1 cellular context compared by ENCODE assay signal in the genomic region with DNA sequence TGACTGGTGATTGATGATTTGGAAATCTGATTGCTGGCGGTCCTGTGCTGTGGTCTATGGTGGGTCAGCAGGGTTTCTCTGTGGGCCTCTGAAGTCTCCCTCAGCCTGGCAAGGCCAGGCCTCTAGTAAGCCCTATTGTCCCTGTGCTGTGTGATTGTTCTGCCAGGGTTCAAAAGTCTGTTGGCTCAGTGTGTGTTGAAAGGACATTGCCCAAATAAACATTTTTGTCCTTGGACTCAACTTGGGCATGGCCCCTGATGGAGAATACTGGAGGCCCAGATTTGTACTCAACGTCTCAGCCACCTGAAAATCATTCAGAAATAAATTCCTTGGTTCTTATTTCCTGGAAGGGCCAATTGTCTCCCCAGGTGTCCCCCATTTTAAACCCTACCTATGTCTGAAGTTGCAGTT.
TF ChIP-seq lines count a peak whose summit lies in the region.

No MANE protein-coding gene starts in this region.

TF ChIP-seq in HepG2, 621 proteins besides CTCF, POLR2A, EP300 and RAD21 (continued from another document and continues in another):
- TF ChIP-seq ZNF644 (CRISPR knock-in tag; IDR thresholded peaks at IDR 0.05; ENCODE audit: low read depth) (peak; percentile 98), ZSCAN12 (CRISPR knock-in tag; IDR thresholded peaks at IDR 0.05) (no peak), ZBTB20 (CRISPR knock-in tag; IDR thresholded peaks at IDR 0.05; ENCODE audit: borderline replicate concordance, low read depth) (peak; percentile 45; the same call in 1 of the 2 replicates), YEATS4 (CRISPR knock-in tag; IDR thresholded peaks at IDR 0.05; ENCODE audit: borderline replicate concordance) (peak; percentile 54; the same call in 1 of the 2 replicates), NR2F6 (IDR thresholded peaks at IDR 0.05) (peak; percentile 83), NR2F6 (CRISPR knock-in tag; IDR thresholded peaks at IDR 0.05) (peak; percentile 85), MLLT10 (CRISPR knock-in tag; IDR thresholded peaks at IDR 0.05) (no peak), ISX (CRISPR knock-in tag; conservative IDR thresholded peaks at IDR 0.05) (no peak), MTA1 (CRISPR knock-in tag; IDR thresholded peaks at IDR 0.05; ENCODE audit: borderline replicate concordance) (peak; percentile 79), TGIF2 (CRISPR knock-in tag; IDR thresholded peaks at IDR 0.05) (no peak), ZNF766 (CRISPR knock-in tag; IDR thresholded peaks at IDR 0.05; ENCODE audit: borderline replicate concordance) (no peak), KAT8 (CRISPR knock-in tag; IDR thresholded peaks at IDR 0.05) (peak; percentile 65; the same call in 1 of the 2 replicates), PRPF4 (IDR thresholded peaks at IDR 0.05; ENCODE audit: low read depth, low read length, poor library complexity, severe bottlenecking) (no peak), HOXA7 (CRISPR knock-in tag; IDR thresholded peaks at IDR 0.05) (no peak), ZNF790 (CRISPR knock-in tag; IDR thresholded peaks at IDR 0.05; ENCODE audit: borderline replicate concordance) (no peak), TMF1 (CRISPR knock-in tag; IDR thresholded peaks at IDR 0.05; ENCODE audit: low read depth) (no peak; the same call in 1 of the 2 replicates), ZNF891 (CRISPR knock-in tag; IDR thresholded peaks at IDR 0.05) (no peak), NFE2L2 (IDR thresholded peaks at IDR 0.05; ENCODE audit: low read length) (no peak), ZNF552 (CRISPR knock-in tag; IDR thresholded peaks at IDR 0.05; ENCODE audit: borderline replicate concordance) (no peak)
- TF ChIP-seq, protein P1, sequence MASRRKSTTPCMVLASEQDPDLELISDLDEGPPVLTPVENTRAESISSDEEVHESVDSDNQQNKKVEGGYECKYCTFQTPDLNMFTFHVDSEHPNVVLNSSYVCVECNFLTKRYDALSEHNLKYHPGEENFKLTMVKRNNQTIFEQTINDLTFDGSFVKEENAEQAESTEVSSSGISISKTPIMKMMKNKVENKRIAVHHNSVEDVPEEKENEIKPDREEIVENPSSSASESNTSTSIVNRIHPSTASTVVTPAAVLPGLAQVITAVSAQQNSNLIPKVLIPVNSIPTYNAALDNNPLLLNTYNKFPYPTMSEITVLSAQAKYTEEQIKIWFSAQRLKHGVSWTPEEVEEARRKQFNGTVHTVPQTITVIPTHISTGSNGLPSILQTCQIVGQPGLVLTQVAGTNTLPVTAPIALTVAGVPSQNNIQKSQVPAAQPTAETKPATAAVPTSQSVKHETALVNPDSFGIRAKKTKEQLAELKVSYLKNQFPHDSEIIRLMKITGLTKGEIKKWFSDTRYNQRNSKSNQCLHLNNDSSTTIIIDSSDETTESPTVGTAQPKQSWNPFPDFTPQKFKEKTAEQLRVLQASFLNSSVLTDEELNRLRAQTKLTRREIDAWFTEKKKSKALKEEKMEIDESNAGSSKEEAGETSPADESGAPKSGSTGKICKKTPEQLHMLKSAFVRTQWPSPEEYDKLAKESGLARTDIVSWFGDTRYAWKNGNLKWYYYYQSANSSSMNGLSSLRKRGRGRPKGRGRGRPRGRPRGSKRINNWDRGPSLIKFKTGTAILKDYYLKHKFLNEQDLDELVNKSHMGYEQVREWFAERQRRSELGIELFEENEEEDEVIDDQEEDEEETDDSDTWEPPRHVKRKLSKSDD (CRISPR knock-in tag; IDR thresholded peaks at IDR 0.05; ENCODE audit: low read depth): no peak
- TF ChIP-seq, protein P2, sequence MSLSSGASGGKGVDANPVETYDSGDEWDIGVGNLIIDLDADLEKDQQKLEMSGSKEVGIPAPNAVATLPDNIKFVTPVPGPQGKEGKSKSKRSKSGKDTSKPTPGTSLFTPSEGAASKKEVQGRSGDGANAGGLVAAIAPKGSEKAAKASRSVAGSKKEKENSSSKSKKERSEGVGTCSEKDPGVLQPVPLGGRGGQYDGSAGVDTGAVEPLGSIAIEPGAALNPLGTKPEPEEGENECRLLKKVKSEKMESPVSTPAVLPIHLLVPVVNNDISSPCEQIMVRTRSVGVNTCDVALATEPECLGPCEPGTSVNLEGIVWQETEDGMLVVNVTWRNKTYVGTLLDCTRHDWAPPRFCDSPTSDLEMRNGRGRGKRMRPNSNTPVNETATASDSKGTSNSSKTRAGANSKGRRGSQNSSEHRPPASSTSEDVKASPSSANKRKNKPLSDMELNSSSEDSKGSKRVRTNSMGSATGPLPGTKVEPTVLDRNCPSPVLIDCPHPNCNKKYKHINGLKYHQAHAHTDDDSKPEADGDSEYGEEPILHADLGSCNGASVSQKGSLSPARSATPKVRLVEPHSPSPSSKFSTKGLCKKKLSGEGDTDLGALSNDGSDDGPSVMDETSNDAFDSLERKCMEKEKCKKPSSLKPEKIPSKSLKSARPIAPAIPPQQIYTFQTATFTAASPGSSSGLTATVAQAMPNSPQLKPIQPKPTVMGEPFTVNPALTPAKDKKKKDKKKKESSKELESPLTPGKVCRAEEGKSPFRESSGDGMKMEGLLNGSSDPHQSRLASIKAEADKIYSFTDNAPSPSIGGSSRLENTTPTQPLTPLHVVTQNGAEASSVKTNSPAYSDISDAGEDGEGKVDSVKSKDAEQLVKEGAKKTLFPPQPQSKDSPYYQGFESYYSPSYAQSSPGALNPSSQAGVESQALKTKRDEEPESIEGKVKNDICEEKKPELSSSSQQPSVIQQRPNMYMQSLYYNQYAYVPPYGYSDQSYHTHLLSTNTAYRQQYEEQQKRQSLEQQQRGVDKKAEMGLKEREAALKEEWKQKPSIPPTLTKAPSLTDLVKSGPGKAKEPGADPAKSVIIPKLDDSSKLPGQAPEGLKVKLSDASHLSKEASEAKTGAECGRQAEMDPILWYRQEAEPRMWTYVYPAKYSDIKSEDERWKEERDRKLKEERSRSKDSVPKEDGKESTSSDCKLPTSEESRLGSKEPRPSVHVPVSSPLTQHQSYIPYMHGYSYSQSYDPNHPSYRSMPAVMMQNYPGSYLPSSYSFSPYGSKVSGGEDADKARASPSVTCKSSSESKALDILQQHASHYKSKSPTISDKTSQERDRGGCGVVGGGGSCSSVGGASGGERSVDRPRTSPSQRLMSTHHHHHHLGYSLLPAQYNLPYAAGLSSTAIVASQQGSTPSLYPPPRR (CRISPR knock-in tag; IDR thresholded peaks at IDR 0.05; ENCODE audit: borderline replicate concordance): peak; percentile 95
- TF ChIP-seq, protein P3, sequence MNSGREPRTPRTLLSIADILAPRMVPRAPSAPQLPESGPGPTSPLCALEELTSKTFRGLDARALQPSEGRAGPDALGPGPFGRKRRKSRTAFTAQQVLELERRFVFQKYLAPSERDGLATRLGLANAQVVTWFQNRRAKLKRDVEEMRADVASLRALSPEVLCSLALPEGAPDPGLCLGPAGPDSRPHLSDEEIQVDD (CRISPR knock-in tag; IDR thresholded peaks at IDR 0.05; ENCODE audit: borderline replicate concordance): no peak
- TF ChIP-seq, protein P4, sequence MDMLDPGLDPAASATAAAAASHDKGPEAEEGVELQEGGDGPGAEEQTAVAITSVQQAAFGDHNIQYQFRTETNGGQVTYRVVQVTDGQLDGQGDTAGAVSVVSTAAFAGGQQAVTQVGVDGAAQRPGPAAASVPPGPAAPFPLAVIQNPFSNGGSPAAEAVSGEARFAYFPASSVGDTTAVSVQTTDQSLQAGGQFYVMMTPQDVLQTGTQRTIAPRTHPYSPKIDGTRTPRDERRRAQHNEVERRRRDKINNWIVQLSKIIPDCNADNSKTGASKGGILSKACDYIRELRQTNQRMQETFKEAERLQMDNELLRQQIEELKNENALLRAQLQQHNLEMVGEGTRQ (IDR thresholded peaks at IDR 0.05; ENCODE audit: low read depth, low read length): no peak
- TF ChIP-seq, protein P4 (CRISPR knock-in tag; IDR thresholded peaks at IDR 0.05; ENCODE audit: borderline replicate concordance): no peak
- TF ChIP-seq, protein P5, sequence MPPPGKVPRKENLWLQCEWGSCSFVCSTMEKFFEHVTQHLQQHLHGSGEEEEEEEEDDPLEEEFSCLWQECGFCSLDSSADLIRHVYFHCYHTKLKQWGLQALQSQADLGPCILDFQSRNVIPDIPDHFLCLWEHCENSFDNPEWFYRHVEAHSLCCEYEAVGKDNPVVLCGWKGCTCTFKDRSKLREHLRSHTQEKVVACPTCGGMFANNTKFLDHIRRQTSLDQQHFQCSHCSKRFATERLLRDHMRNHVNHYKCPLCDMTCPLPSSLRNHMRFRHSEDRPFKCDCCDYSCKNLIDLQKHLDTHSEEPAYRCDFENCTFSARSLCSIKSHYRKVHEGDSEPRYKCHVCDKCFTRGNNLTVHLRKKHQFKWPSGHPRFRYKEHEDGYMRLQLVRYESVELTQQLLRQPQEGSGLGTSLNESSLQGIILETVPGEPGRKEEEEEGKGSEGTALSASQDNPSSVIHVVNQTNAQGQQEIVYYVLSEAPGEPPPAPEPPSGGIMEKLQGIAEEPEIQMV (CRISPR knock-in tag; IDR thresholded peaks at IDR 0.05; ENCODE audit: low read depth): no peak
- TF ChIP-seq, protein P6, sequence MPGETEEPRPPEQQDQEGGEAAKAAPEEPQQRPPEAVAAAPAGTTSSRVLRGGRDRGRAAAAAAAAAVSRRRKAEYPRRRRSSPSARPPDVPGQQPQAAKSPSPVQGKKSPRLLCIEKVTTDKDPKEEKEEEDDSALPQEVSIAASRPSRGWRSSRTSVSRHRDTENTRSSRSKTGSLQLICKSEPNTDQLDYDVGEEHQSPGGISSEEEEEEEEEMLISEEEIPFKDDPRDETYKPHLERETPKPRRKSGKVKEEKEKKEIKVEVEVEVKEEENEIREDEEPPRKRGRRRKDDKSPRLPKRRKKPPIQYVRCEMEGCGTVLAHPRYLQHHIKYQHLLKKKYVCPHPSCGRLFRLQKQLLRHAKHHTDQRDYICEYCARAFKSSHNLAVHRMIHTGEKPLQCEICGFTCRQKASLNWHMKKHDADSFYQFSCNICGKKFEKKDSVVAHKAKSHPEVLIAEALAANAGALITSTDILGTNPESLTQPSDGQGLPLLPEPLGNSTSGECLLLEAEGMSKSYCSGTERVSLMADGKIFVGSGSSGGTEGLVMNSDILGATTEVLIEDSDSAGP (CRISPR knock-in tag; IDR thresholded peaks at IDR 0.05; ENCODE audit: borderline replicate concordance): no peak; the same call in 1 of the 2 replicates
- TF ChIP-seq, protein P7, sequence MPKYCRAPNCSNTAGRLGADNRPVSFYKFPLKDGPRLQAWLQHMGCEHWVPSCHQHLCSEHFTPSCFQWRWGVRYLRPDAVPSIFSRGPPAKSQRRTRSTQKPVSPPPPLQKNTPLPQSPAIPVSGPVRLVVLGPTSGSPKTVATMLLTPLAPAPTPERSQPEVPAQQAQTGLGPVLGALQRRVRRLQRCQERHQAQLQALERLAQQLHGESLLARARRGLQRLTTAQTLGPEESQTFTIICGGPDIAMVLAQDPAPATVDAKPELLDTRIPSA (CRISPR knock-in tag; IDR thresholded peaks at IDR 0.05; ENCODE audit: borderline replicate concordance): no peak
- TF ChIP-seq, protein P8, sequence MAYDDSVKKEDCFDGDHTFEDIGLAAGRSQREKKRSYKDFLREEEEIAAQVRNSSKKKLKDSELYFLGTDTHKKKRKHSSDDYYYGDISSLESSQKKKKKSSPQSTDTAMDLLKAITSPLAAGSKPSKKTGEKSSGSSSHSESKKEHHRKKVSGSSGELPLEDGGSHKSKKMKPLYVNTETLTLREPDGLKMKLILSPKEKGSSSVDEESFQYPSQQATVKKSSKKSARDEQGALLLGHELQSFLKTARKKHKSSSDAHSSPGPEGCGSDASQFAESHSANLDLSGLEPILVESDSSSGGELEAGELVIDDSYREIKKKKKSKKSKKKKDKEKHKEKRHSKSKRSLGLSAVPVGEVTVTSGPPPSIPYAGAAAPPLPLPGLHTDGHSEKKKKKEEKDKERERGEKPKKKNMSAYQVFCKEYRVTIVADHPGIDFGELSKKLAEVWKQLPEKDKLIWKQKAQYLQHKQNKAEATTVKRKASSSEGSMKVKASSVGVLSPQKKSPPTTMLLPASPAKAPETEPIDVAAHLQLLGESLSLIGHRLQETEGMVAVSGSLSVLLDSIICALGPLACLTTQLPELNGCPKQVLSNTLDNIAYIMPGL (CRISPR knock-in tag; IDR thresholded peaks at IDR 0.05; ENCODE audit: borderline replicate concordance in 1 of 2, low read depth in 1 of 2): 0 out of 4 replicates have a peak, but pooled peaks have one; percentile 7 to 39
- TF ChIP-seq, protein P9, sequence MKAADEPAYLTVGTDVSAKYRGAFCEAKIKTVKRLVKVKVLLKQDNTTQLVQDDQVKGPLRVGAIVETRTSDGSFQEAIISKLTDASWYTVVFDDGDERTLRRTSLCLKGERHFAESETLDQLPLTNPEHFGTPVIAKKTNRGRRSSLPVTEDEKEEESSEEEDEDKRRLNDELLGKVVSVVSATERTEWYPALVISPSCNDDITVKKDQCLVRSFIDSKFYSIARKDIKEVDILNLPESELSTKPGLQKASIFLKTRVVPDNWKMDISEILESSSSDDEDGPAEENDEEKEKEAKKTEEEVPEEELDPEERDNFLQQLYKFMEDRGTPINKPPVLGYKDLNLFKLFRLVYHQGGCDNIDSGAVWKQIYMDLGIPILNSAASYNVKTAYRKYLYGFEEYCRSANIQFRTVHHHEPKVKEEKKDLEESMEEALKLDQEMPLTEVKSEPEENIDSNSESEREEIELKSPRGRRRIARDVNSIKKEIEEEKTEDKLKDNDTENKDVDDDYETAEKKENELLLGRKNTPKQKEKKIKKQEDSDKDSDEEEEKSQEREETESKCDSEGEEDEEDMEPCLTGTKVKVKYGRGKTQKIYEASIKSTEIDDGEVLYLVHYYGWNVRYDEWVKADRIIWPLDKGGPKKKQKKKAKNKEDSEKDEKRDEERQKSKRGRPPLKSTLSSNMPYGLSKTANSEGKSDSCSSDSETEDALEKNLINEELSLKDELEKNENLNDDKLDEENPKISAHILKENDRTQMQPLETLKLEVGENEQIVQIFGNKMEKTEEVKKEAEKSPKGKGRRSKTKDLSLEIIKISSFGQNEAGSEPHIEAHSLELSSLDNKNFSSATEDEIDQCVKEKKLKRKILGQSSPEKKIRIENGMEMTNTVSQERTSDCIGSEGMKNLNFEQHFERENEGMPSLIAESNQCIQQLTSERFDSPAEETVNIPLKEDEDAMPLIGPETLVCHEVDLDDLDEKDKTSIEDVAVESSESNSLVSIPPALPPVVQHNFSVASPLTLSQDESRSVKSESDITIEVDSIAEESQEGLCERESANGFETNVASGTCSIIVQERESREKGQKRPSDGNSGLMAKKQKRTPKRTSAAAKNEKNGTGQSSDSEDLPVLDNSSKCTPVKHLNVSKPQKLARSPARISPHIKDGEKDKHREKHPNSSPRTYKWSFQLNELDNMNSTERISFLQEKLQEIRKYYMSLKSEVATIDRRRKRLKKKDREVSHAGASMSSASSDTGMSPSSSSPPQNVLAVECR (CRISPR knock-in tag; IDR thresholded peaks at IDR 0.05; ENCODE audit: borderline replicate concordance): peak; percentile 55; the same call in 1 of the 2 replicates
- TF ChIP-seq, protein P10, sequence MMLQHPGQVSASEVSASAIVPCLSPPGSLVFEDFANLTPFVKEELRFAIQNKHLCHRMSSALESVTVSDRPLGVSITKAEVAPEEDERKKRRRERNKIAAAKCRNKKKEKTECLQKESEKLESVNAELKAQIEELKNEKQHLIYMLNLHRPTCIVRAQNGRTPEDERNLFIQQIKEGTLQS (CRISPR knock-in tag; IDR thresholded peaks at IDR 0.05): no peak
